ENCODE assay signal across 1 cellular context in genomic region chr9:121556580-121556979, GRCh38.
TF ChIP-seq lines count a peak whose summit lies in the region.

No MANE protein-coding gene starts in this region.

TF ChIP-seq in SK-N-SH, 30 proteins besides CTCF, POLR2A, EP300 and RAD21 (continued from another document):
- peak; percentile 87 for TF ChIP-seq PBX3 (IDR thresholded peaks at IDR 0.05)
- no peak for TF ChIP-seq RFX5 (IDR thresholded peaks at IDR 0.05; ENCODE audit: low read length)
- TF ChIP-seq JUND (IDR thresholded peaks at IDR 0.05) = peak; percentile 69; the same call in 1 of the 2 replicates
- TF ChIP-seq TCF12 (IDR thresholded peaks at IDR 0.05) = peak; percentile 89
- TF ChIP-seq FOXJ3 (CRISPR knock-in tag; IDR thresholded peaks at IDR 0.05) = no peak
- TF ChIP-seq RXRA (IDR thresholded peaks at IDR 0.05; ENCODE audit: borderline replicate concordance, low read depth) = peak; percentile 82; the same call in 1 of the 2 replicates
- TF ChIP-seq USF2 (IDR thresholded peaks at IDR 0.05; ENCODE audit: borderline replicate concordance, low read depth, low read length) = no peak
- TF ChIP-seq MEF2A (IDR thresholded peaks at IDR 0.05; ENCODE audit: borderline replicate concordance, low read depth) = peak; percentile 62; the same call in 1 of the 2 replicates
- peak; percentile 97 for TF ChIP-seq NFIC (IDR thresholded peaks at IDR 0.05; ENCODE audit: borderline replicate concordance)
- TF ChIP-seq SIN3A (IDR thresholded peaks at IDR 0.05; ENCODE audit: borderline replicate concordance, low read depth, low read length) = 0 out of 2 replicates have a peak, but pooled peaks have one; percentile 44
- peak; percentile 39; the same call in 1 of the 2 replicates for TF ChIP-seq POLR2AphosphoS5 (IDR thresholded peaks at IDR 0.05; ENCODE audit: low read depth, low read length)
